ENCODE assay signal across 1 cellular context in the genomic region with DNA sequence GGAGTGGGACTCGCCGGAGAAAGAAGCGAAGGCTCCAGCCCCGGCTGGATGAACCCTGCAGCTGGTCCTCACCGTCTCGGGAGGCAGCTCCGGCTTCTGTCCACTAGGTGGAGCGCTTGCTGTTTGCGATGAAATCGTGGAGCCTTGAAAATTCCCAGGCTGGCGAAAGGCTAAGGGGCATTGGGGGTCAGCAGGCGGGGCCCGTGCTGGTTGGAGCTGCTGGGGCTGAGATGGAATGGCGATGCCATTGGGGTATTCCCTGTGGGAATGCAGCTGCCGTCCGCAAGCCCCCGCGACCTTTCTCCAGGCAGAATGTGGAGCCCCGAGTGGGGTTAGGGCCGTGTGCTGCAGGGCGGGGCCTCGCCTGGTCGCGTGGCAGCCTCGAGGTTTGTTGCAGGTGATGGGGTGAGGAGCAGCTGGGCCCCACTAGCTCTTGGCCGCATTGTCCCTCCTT.
A peak's percentile ranks its signal among the peaks of the same experiment; 100 is the strongest.
TF ChIP-seq lines count a peak whose summit lies in the region.

No MANE protein-coding gene starts in this region.

TF ChIP-seq in HepG2, 621 proteins besides CTCF, POLR2A, EP300 and RAD21 (continued from another document and continues in another):
- TF ChIP-seq SRSF4 (IDR thresholded peaks at IDR 0.05; ENCODE audit: low read depth, low read length, poor library complexity, severe bottlenecking) (no peak), GPN1 (CRISPR knock-in tag; IDR thresholded peaks at IDR 0.05; ENCODE audit: borderline replicate concordance) (no peak), FOXO1 (CRISPR knock-in tag; IDR thresholded peaks at IDR 0.05) (no peak), KDM5B (CRISPR knock-in tag; IDR thresholded peaks at IDR 0.05; ENCODE audit: borderline replicate concordance) (peak; percentile 83; the same call in 1 of the 2 replicates), HNF4G (IDR thresholded peaks at IDR 0.05; ENCODE audit: borderline replicate concordance, low read depth, low read length) (no peak), HNF4G (CRISPR knock-in tag; IDR thresholded peaks at IDR 0.05; ENCODE audit: borderline replicate concordance, low read depth) (no peak), ZNF333 (CRISPR knock-in tag; IDR thresholded peaks at IDR 0.05; ENCODE audit: borderline replicate concordance) (peak; percentile 50; the same call in 1 of the 2 replicates), CHCHD3 (CRISPR knock-in tag; IDR thresholded peaks at IDR 0.05) (no peak), HOXD1 (CRISPR knock-in tag; IDR thresholded peaks at IDR 0.05) (no peak), HMG20A (CRISPR knock-in tag; IDR thresholded peaks at IDR 0.05; ENCODE audit: borderline replicate concordance) (no peak), MED1 (CRISPR knock-in tag; IDR thresholded peaks at IDR 0.05) (peak; percentile 44; the same call in 1 of the 2 replicates), PRMT3 (CRISPR knock-in tag; IDR thresholded peaks at IDR 0.05; ENCODE audit: borderline replicate concordance, low read depth) (no peak), ZNF629 (CRISPR knock-in tag; conservative IDR thresholded peaks at IDR 0.05) (no peak), SAP130 (CRISPR knock-in tag; IDR thresholded peaks at IDR 0.05; ENCODE audit: low read depth) (no peak), KLF16 (CRISPR knock-in tag; IDR thresholded peaks at IDR 0.05) (no peak; a peak in 1 of 4 replicates), ZNF557 (CRISPR knock-in tag; IDR thresholded peaks at IDR 0.05) (no peak), SCMH1 (CRISPR knock-in tag; IDR thresholded peaks at IDR 0.05; ENCODE audit: borderline replicate concordance) (no peak), ONECUT2 (CRISPR knock-in tag; IDR thresholded peaks at IDR 0.05) (no peak), NFKB2 (CRISPR knock-in tag; IDR thresholded peaks at IDR 0.05; ENCODE audit: borderline replicate concordance) (peak; percentile 58; the same call in 1 of the 2 replicates), SIN3A (IDR thresholded peaks at IDR 0.05; ENCODE audit: borderline replicate concordance, low read depth, low read length) (no peak), TEAD2 (CRISPR knock-in tag; IDR thresholded peaks at IDR 0.05) (no peak), ZNF816 (CRISPR knock-in tag; IDR thresholded peaks at IDR 0.05; ENCODE audit: borderline replicate concordance) (no peak), MAFF (IDR thresholded peaks at IDR 0.05; ENCODE audit: low read depth, low read length) (no peak), HDAC2 (CRISPR knock-in tag; IDR thresholded peaks at IDR 0.05) (no peak), AFF4 (CRISPR knock-in tag; IDR thresholded peaks at IDR 0.05) (no peak), ZNF101 (CRISPR knock-in tag; IDR thresholded peaks at IDR 0.05; ENCODE audit: borderline replicate concordance, low read depth) (no peak), NAIF1 (CRISPR knock-in tag; IDR thresholded peaks at IDR 0.05; ENCODE audit: borderline replicate concordance) (no peak), JUND (CRISPR knock-in tag; IDR thresholded peaks at IDR 0.05) (no peak), ZBTB49 (CRISPR knock-in tag; IDR thresholded peaks at IDR 0.05; ENCODE audit: borderline replicate concordance) (no peak), KAT2B (IDR thresholded peaks at IDR 0.05; ENCODE audit: borderline replicate concordance, low read depth, low read length) (no peak), ZBTB20 (CRISPR knock-in tag; IDR thresholded peaks at IDR 0.05; ENCODE audit: borderline replicate concordance, low read depth) (no peak), NFE2L1 (CRISPR knock-in tag; IDR thresholded peaks at IDR 0.05; ENCODE audit: borderline replicate concordance) (no peak), MATR3 (CRISPR knock-in tag; IDR thresholded peaks at IDR 0.05) (no peak), ZNF550 (CRISPR knock-in tag; IDR thresholded peaks at IDR 0.05; ENCODE audit: borderline replicate concordance) (no peak), ZNF501 (CRISPR knock-in tag; IDR thresholded peaks at IDR 0.05) (peak; percentile 41; the same call in 1 of the 2 replicates), ZNF232 (CRISPR knock-in tag; IDR thresholded peaks at IDR 0.05; ENCODE audit: borderline replicate concordance) (no peak), FOXC1 (CRISPR knock-in tag; IDR thresholded peaks at IDR 0.05; ENCODE audit: borderline replicate concordance) (no peak), ATF3 (CRISPR knock-in tag; IDR thresholded peaks at IDR 0.05) (no peak), ZSCAN31 (CRISPR knock-in tag; IDR thresholded peaks at IDR 0.05; ENCODE audit: low read depth) (no peak), ZNF724P (CRISPR knock-in tag; IDR thresholded peaks at IDR 0.05; ENCODE audit: borderline replicate concordance) (no peak), HMG20B (CRISPR knock-in tag; conservative IDR thresholded peaks at IDR 0.05) (no peak), XBP1 (CRISPR knock-in tag; IDR thresholded peaks at IDR 0.05) (no peak), MAFK (conservative IDR thresholded peaks at IDR 0.05 in 1 of 2, IDR thresholded peaks at IDR 0.05 in 1 of 2; ENCODE audit: low read length in 2 of 2) (no peak), THAP11 (CRISPR knock-in tag; IDR thresholded peaks at IDR 0.05) (0 out of 2 replicates have a peak, but pooled peaks have one; percentile 25), ZNF879 (CRISPR knock-in tag; IDR thresholded peaks at IDR 0.05) (no peak), BCL3 (CRISPR knock-in tag; IDR thresholded peaks at IDR 0.05) (no peak), ZNF296 (CRISPR knock-in tag; conservative IDR thresholded peaks at IDR 0.05) (no peak), XRCC5 (optimal IDR thresholded peaks at IDR 0.05; ENCODE audit: low read length) (peak; percentile 94), KLF6 (CRISPR knock-in tag; IDR thresholded peaks at IDR 0.05) (no peak), ZFAT (CRISPR knock-in tag; conservative IDR thresholded peaks at IDR 0.05) (no peak)
- TF ChIP-seq, protein P1, sequence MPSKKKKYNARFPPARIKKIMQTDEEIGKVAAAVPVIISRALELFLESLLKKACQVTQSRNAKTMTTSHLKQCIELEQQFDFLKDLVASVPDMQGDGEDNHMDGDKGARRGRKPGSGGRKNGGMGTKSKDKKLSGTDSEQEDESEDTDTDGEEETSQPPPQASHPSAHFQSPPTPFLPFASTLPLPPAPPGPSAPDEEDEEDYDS (CRISPR knock-in tag; IDR thresholded peaks at IDR 0.05): no peak
- TF ChIP-seq, protein P2, sequence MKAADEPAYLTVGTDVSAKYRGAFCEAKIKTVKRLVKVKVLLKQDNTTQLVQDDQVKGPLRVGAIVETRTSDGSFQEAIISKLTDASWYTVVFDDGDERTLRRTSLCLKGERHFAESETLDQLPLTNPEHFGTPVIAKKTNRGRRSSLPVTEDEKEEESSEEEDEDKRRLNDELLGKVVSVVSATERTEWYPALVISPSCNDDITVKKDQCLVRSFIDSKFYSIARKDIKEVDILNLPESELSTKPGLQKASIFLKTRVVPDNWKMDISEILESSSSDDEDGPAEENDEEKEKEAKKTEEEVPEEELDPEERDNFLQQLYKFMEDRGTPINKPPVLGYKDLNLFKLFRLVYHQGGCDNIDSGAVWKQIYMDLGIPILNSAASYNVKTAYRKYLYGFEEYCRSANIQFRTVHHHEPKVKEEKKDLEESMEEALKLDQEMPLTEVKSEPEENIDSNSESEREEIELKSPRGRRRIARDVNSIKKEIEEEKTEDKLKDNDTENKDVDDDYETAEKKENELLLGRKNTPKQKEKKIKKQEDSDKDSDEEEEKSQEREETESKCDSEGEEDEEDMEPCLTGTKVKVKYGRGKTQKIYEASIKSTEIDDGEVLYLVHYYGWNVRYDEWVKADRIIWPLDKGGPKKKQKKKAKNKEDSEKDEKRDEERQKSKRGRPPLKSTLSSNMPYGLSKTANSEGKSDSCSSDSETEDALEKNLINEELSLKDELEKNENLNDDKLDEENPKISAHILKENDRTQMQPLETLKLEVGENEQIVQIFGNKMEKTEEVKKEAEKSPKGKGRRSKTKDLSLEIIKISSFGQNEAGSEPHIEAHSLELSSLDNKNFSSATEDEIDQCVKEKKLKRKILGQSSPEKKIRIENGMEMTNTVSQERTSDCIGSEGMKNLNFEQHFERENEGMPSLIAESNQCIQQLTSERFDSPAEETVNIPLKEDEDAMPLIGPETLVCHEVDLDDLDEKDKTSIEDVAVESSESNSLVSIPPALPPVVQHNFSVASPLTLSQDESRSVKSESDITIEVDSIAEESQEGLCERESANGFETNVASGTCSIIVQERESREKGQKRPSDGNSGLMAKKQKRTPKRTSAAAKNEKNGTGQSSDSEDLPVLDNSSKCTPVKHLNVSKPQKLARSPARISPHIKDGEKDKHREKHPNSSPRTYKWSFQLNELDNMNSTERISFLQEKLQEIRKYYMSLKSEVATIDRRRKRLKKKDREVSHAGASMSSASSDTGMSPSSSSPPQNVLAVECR (CRISPR knock-in tag; IDR thresholded peaks at IDR 0.05; ENCODE audit: borderline replicate concordance): no peak
- TF ChIP-seq, protein P3, sequence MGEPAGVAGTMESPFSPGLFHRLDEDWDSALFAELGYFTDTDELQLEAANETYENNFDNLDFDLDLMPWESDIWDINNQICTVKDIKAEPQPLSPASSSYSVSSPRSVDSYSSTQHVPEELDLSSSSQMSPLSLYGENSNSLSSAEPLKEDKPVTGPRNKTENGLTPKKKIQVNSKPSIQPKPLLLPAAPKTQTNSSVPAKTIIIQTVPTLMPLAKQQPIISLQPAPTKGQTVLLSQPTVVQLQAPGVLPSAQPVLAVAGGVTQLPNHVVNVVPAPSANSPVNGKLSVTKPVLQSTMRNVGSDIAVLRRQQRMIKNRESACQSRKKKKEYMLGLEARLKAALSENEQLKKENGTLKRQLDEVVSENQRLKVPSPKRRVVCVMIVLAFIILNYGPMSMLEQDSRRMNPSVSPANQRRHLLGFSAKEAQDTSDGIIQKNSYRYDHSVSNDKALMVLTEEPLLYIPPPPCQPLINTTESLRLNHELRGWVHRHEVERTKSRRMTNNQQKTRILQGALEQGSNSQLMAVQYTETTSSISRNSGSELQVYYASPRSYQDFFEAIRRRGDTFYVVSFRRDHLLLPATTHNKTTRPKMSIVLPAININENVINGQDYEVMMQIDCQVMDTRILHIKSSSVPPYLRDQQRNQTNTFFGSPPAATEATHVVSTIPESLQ (CRISPR knock-in tag; conservative IDR thresholded peaks at IDR 0.05): no peak
